In genomic region chr17:1635675-1636465, GRCh38 we compare ENCODE assay signal across 25 cellular contexts. TPM values are rescaled to one million over a fixed set of nuclear protein-coding genes. Genes with fewer than 3 reads are reported as not detected.
DNase-seq lines count a peak whose midpoint lies in the region; ATAC-seq, FAIRE-seq and TF ChIP-seq lines count a peak whose summit lies in the region.
"Had no signal": no experiment of that assay in that cellular context is flagged by ENCODE, and none has a peak within 500 bp of the region (broad histone marks: within the 10 kb centered on the region; RNA-seq: fewer than 3 reads in every experiment).

No MANE protein-coding gene starts in this region.

- in situ Hi-C loops in K562 (cut with MboI): no loop called here

- intact Hi-C loops in Right ventricle myocardium inferior (cut with DNase I) (no loop called here), K562 (cut with micrococcal nuclease) (no loop called here)

- no peak overlapping the region for H2BK120ac ChIP-seq in trophoblast cell (ENCODE audit: insufficient read depth, low read length, poor library complexity)

- 65% methylated on average over 8 of the region's 10 CpGs for WGBS in K562 (ENCODE audit: insufficient coverage, low coverage, missing lambda C conversion rate)
- WGBS in trophoblast cell (ENCODE audit: extremely low coverage, insufficient coverage, insufficient read length): no CpG with 5 or more reads among the region's 10 CpGs

- H4K8ac ChIP-seq in trophoblast cell (ENCODE audit: low read depth, low read length): no peak overlapping the region

- no peak overlapping the region for H4K91ac ChIP-seq in trophoblast cell (ENCODE audit: low read depth, low read length)

- H3K9me3 ChIP-seq in right atrium auricular region: no peaks in the 10 kb centered on the region
- no peaks in the 10 kb centered on the region for H3K9me3 ChIP-seq in K562 (replicated peaks; ENCODE audit: control insufficient read depth, insufficient read depth, low read depth, low read length)
- no peaks in the 10 kb centered on the region for H3K9me3 ChIP-seq in trophoblast cell (ENCODE audit: insufficient read depth, low read depth, low read length)
- H3K9me3 ChIP-seq: BLaER1, SJCRH30 had no signal

- H3K4me1 ChIP-seq in right atrium auricular region: no peaks in the 10 kb centered on the region
- H3K4me1 ChIP-seq in K562 (replicated peaks in 1 of 2; ENCODE audit: control insufficient read depth in 2 of 2, insufficient read depth in 2 of 2, low read length in 2 of 2): peaks cover 0 to 29% of the 10 kb centered on the region in 2 experiments; a peak in 2 of 5 replicates
- peaks cover 8 to 15% of the 10 kb centered on the region in 2 experiments for H3K4me1 ChIP-seq in trophoblast cell (ENCODE audit: control insufficient read depth in 1 of 2, insufficient read depth in 2 of 2, low read length in 2 of 2)
- H3K4me1 ChIP-seq: SJCRH30 had no signal

- H3K9ac ChIP-seq in K562 (ENCODE audit: insufficient read depth in 1 of 2, low read depth in 2 of 2, low read length in 2 of 2) (no peak overlapping the region), trophoblast cell (ENCODE audit: low read length) (no peak overlapping the region)
- H3K9ac ChIP-seq: BLaER1, KMS-11 had no signal

- H2AFZ ChIP-seq in K562 (ENCODE audit: low read depth, low read length) (no peak overlapping the region), trophoblast cell (ENCODE audit: insufficient read depth, low read length, poor library complexity) (no peak overlapping the region)

- peak; percentile 17 for DNase-seq in Right ventricle myocardium inferior (ENCODE audit: missing footprints)
- DNase-seq in right atrium auricular region (ENCODE audit: low spot score): no peak
- DNase-seq in GM20000 (ENCODE audit: low spot score): peak; percentile 10
- DNase-seq in K562 (ENCODE audit: extremely low read depth in 1 of 4, low spot score in 3 of 4): no peak
- DNase-seq in trophoblast cell: peak; percentile 70 to 78
- DNase-seq in stimulated activated CD4-positive, alpha-beta T cell treated with anti-CD3 and anti-CD28 coated beads, Interleukin-1b, Interleukin-23, amount 100 ng/mL, for 48 hours: no peak
- DNase-seq in NCI-H524 treated with DMSO at 0.1 percent for 48 hours (lab: John Stamatoyannopoulos, UW): no peak
- DNase-seq in NCI-H82 (lab: John Stamatoyannopoulos, UW): no peak
- DNase-seq: CD4-positive, CD25-positive, alpha-beta regulatory T cell; IMR-90; MM.1S; NCI-H1417 treated with DMSO at 0.1 percent for 48 hours; NCI-H1694 treated with DMSO at 0.1 percent for 48 hours; NCI-H2081 treated with DMSO at 0.1 percent for 48 hours; NCI-H2171; NCI-H226; NCI-H510A treated with DMSO at 0.1 percent for 48 hours; NCI-H748 treated with DMSO at 0.1 percent for 48 hours; SJCRH30 had no signal

- H4K20me1 ChIP-seq in K562 (replicated peaks; ENCODE audit: control insufficient read depth, insufficient read depth, low read length): no peaks in the 10 kb centered on the region

- H3K27ac ChIP-seq in right atrium auricular region (no peak overlapping the region), K562 (ENCODE audit: extremely low read depth, low read depth, low read length) (no peak overlapping the region), trophoblast cell (ENCODE audit: low read depth, low read length) (no peak overlapping the region)
- H3K27ac ChIP-seq: BLaER1, KMS-11, SJCRH30 had no signal

- no peaks in the 10 kb centered on the region for H3K27me3 ChIP-seq in right atrium auricular region
- H3K27me3 ChIP-seq in K562 (ENCODE audit: control insufficient read depth in 2 of 2, insufficient read depth in 2 of 2, low read length in 2 of 2): no peaks in the 10 kb centered on the region
- H3K27me3 ChIP-seq in trophoblast cell (ENCODE audit: insufficient read depth, low read length): no peaks in the 10 kb centered on the region
- H3K27me3 ChIP-seq: BLaER1, SJCRH30 had no signal

- no peak overlapping the region for H3K14ac ChIP-seq in trophoblast cell (ENCODE audit: low read length)

- no peak overlapping the region for H3K4me3 ChIP-seq in right atrium auricular region
- no peak overlapping the region for H3K4me3 ChIP-seq in K562
- H3K4me3 ChIP-seq in trophoblast cell (ENCODE audit: low read depth, low read length): no peak overlapping the region
- H3K4me3 ChIP-seq: BLaER1, SJCRH30 had no signal

- H3K4ac ChIP-seq in trophoblast cell (ENCODE audit: low read depth, low read length): no peak overlapping the region

- no peaks in the 10 kb centered on the region for H3K9me1 ChIP-seq in K562 (ENCODE audit: control insufficient read depth, insufficient read depth, low read length)

- H3K23ac ChIP-seq in trophoblast cell (ENCODE audit: low read length): no peak overlapping the region

- H2BK5ac ChIP-seq in trophoblast cell (ENCODE audit: low read depth, low read length, poor library complexity): no peak overlapping the region

- H3K79me1 ChIP-seq in trophoblast cell (ENCODE audit: low read length): peaks cover 2% of the 10 kb centered on the region

- no peak for TF ChIP-seq POLR2A in K562 (conservative IDR thresholded peaks at IDR 0.05)

- POLR2A ChIA-PET in K562 (lab: Yijun Ruan, JAX): interaction anchor here (0.7 kb wide), 1 partner anchor 13 kb away, joined by 3 read pairs; no protein-coding TSS in a partner anchor

- H3K18ac ChIP-seq in trophoblast cell (ENCODE audit: low read length): no peak overlapping the region

- TF ChIP-seq CTCF in right atrium auricular region (IDR thresholded peaks at IDR 0.05) (no peak), GM20000 (IDR thresholded peaks at IDR 0.05; ENCODE audit: extremely low read depth, missing control alignments) (no peak), K562 (IDR thresholded peaks at IDR 0.05 in 2 of 3, conservative IDR thresholded peaks at IDR 0.05 in 1 of 3; ENCODE audit: insufficient read depth in 2 of 3, low read depth in 1 of 3, low read length in 3 of 3) (no peak)

- CTCF ChIA-PET in K562 (lab: Yijun Ruan, JAX; ENCODE audit: low intra/inter-chr PET ratio): interaction anchor here (0.6 kb wide), 1 partner anchor 130 kb away, joined by 3 read pairs; no protein-coding TSS in a partner anchor

- no peak for FAIRE-seq in K562 (lab: Jason Lieb, UNC)
- FAIRE-seq: D721Med, GM18507, RCC 7860 had no signal

- TF ChIP-seq EP300 in K562 (IDR thresholded peaks at IDR 0.05; ENCODE audit: low read length): no peak

- BruUV-seq in K562 (replicated peaks; lab: Mats Ljungman, UMichigan): no TSS peak

- no peak overlapping the region for H3K4me2 ChIP-seq in K562 (ENCODE audit: insufficient read depth, low read length)
- no peak overlapping the region for H3K4me2 ChIP-seq in trophoblast cell (ENCODE audit: low read length)
- H3K4me2 ChIP-seq: BLaER1, KMS-11 had no signal

- H3K36me3 ChIP-seq in right atrium auricular region (peaks cover 11% of the 10 kb centered on the region), K562 (ENCODE audit: control insufficient read depth, insufficient read depth, low read length) (no peaks in the 10 kb centered on the region), trophoblast cell (ENCODE audit: control insufficient read depth in 1 of 2, insufficient read depth in 2 of 2, low read length in 2 of 2) (no peaks in the 10 kb centered on the region)
- H3K36me3 ChIP-seq: SJCRH30 had no signal

- no peaks in the 10 kb centered on the region for H3K79me2 ChIP-seq in K562 (ENCODE audit: control insufficient read depth, insufficient read depth, low read length)
- no peaks in the 10 kb centered on the region for H3K79me2 ChIP-seq in trophoblast cell (ENCODE audit: control insufficient read depth, insufficient read depth, low read length, poor library complexity)

- H4K12ac ChIP-seq in trophoblast cell (ENCODE audit: low read depth, low read length): no peak overlapping the region

- no peak overlapping the region for H2AK5ac ChIP-seq in trophoblast cell (ENCODE audit: low read length)

- H2BK12ac ChIP-seq in trophoblast cell (ENCODE audit: low read length): no peak overlapping the region

- no peak for ATAC-seq in Right ventricle myocardium inferior
- no peak for ATAC-seq in K562
- ATAC-seq: SK-N-SH treated with all-trans-retinoic acid at 6 μM for 48 hours had no signal

- TF ChIP-seq RAD21 in K562 (CRISPR knock-in tag; conservative IDR thresholded peaks at IDR 0.05 in 1 of 2, IDR thresholded peaks at IDR 0.05 in 1 of 2): no peak

RNA-seq across cellular contexts. Expression of gene SLC43A2, which starts 7.2 kb away (rescaled TPM):
- total RNA-seq in Right ventricle myocardium inferior (5.5 TPM), right atrium auricular region (1 to 10 TPM; 3.6 to 9.8 TPM), K562 (2014; rRNA removed) (6.2 and 6.6 TPM in 2 replicates), K562 (2014; rRNA removed; fragmentation: Illumina TruSeq; extraction: Trizol) (2.9 and 3.4 TPM in 2 replicates), K562 (2015; rRNA removed; fragmentation: Illumina TruSeq; extraction: Trizol) (2.5 TPM in 2 replicates), K562 (2021) (9.4 and 10.2 TPM in 2 replicates)
- 20.6 and 51.1 TPM in 2 replicates for total RNA-seq in K562 (2011; cell fraction: chromatin; rRNA removed; ENCODE audit: low replicate concordance)
- 34.0 and 41.2 TPM in 2 replicates for total RNA-seq in K562 (2011; cell fraction: nucleolus; rRNA removed)
- 21.8 and 28.6 TPM in 2 replicates for total RNA-seq in K562 (2011; cell fraction: nucleoplasm; rRNA removed)
- polyA plus RNA-seq in K562 (2011; rRNA removed) (4.2 and 9.0 TPM in 2 replicates), K562 (2014; fragmentation: Illumina TruSeq; extraction: Trizol) (3.6 and 6.5 TPM in 2 replicates), K562 (2014; fragmentation: Nextera tagmentation; extraction: Ambion mirVana) (under 1 TPM; 0.03 to 0.04 TPM), K562 (2014; rRNA removed) (5.8 and 6.4 TPM in 2 replicates)
- 5.7 and 11.9 TPM in 2 replicates for polyA plus RNA-seq in K562 (2011; cell fraction: cytosol; rRNA removed)
- polyA plus RNA-seq in K562 (2011; cell fraction: nucleus; rRNA removed): 5.7 and 7.6 TPM in 2 replicates
- polyA plus RNA-seq in K562 (2012): 5.3 and 6.5 TPM in 2 replicates
- polyA minus RNA-seq in K562 (2011; rRNA and poly(A)+ RNA removed): 5.2 and 7.1 TPM in 2 replicates
- 5.4 and 11.7 TPM in 2 replicates for polyA minus RNA-seq in K562 (2011; cell fraction: cytosol; rRNA and poly(A)+ RNA removed)
- 7.9 TPM in 2 replicates for polyA minus RNA-seq in K562 (2011; cell fraction: nucleus; rRNA and poly(A)+ RNA removed)
- 96.8 and 110 TPM in 2 replicates for polyA plus RNA-seq in trophoblast cell (2013)

RNA-seq across cellular contexts. Expression of gene SCARF1, which starts 9.7 kb away (rescaled TPM):
- total RNA-seq in Right ventricle myocardium inferior (12.4 TPM), right atrium auricular region (10 to 100 TPM in 1 of 2 donors, 1 to 10 TPM in 1; 8.6 to 14.8 TPM), K562 (2014; rRNA removed) (0.57 and 0.95 TPM in 2 replicates), K562 (2014; rRNA removed; fragmentation: Illumina TruSeq; extraction: Trizol) (0.19 and 0.36 TPM in 2 replicates), K562 (2015; rRNA removed; fragmentation: Illumina TruSeq; extraction: Trizol) (0.75 and 0.94 TPM in 2 replicates), K562 (2021) (1.0 and 1.5 TPM in 2 replicates)
- total RNA-seq in K562 (2011; cell fraction: chromatin; rRNA removed; ENCODE audit: low replicate concordance): 3.7 and 12.1 TPM in 2 replicates
- total RNA-seq in K562 (2011; cell fraction: nucleolus; rRNA removed): 6.1 and 10.0 TPM in 2 replicates
- total RNA-seq in K562 (2011; cell fraction: nucleoplasm; rRNA removed): 5.3 and 5.6 TPM in 2 replicates
- polyA plus RNA-seq in K562 (2011; rRNA removed) (0.63 and 1.0 TPM in 2 replicates), K562 (2014; fragmentation: Illumina TruSeq; extraction: Trizol) (0.16 and 0.44 TPM in 2 replicates), K562 (2014; fragmentation: Nextera tagmentation; extraction: Ambion mirVana) (under 1 TPM; 0.04 to 0.08 TPM), K562 (2014; rRNA removed) (0.80 and 2.1 TPM in 2 replicates)
- 0.62 and 1.4 TPM in 2 replicates for polyA plus RNA-seq in K562 (2011; cell fraction: cytosol; rRNA removed)
- 5.9 and 9.9 TPM in 2 replicates for polyA plus RNA-seq in K562 (2011; cell fraction: nucleus; rRNA removed)
- polyA plus RNA-seq in K562 (2012): 1.3 and 6.9 TPM in 2 replicates
- polyA minus RNA-seq in K562 (2011; rRNA and poly(A)+ RNA removed): 0.09 and 0.25 TPM in 2 replicates
- 0.67 and 1.0 TPM in 2 replicates for polyA minus RNA-seq in K562 (2011; cell fraction: cytosol; rRNA and poly(A)+ RNA removed)
- 1.6 and 1.9 TPM in 2 replicates for polyA minus RNA-seq in K562 (2011; cell fraction: nucleus; rRNA and poly(A)+ RNA removed)
- polyA plus RNA-seq in trophoblast cell (2013): 0.78 and 0.82 TPM in 2 replicates

RNA-seq across cellular contexts. Expression of gene RILP, which starts 13.8 kb away (rescaled TPM):
- total RNA-seq in Right ventricle myocardium inferior (73.0 TPM), right atrium auricular region (10 to 100 TPM; 38.6 to 60.7 TPM), K562 (2014; rRNA removed) (54.9 and 66.3 TPM in 2 replicates), K562 (2014; rRNA removed; fragmentation: Illumina TruSeq; extraction: Trizol) (14.1 and 15.3 TPM in 2 replicates), K562 (2015; rRNA removed; fragmentation: Illumina TruSeq; extraction: Trizol) (27.8 and 27.9 TPM in 2 replicates), K562 (2021) (41.3 and 45.4 TPM in 2 replicates)
- 15.7 and 47.1 TPM in 2 replicates for total RNA-seq in K562 (2011; cell fraction: chromatin; rRNA removed; ENCODE audit: low replicate concordance)
- 41.4 and 44.9 TPM in 2 replicates for total RNA-seq in K562 (2011; cell fraction: nucleolus; rRNA removed)
- total RNA-seq in K562 (2011; cell fraction: nucleoplasm; rRNA removed): 19.0 and 24.0 TPM in 2 replicates
- polyA plus RNA-seq in K562 (2011; rRNA removed) (22.8 and 23.0 TPM in 2 replicates), K562 (2014; fragmentation: Illumina TruSeq; extraction: Trizol) (29.9 and 40.4 TPM in 2 replicates), K562 (2014; fragmentation: Nextera tagmentation; extraction: Ambion mirVana) (1 to 10 TPM in 1 of 2 experiments, under 1 TPM in 1; 0.75 to 2.2 TPM), K562 (2014; rRNA removed) (43.4 and 46.6 TPM in 2 replicates)
- 18.3 and 40.5 TPM in 2 replicates for polyA plus RNA-seq in K562 (2011; cell fraction: cytosol; rRNA removed)
- polyA plus RNA-seq in K562 (2011; cell fraction: nucleus; rRNA removed): 40.5 and 69.5 TPM in 2 replicates
- polyA plus RNA-seq in K562 (2012): 30.0 and 68.3 TPM in 2 replicates
- polyA minus RNA-seq in K562 (2011; rRNA and poly(A)+ RNA removed): 6.7 and 9.9 TPM in 2 replicates
- 13.5 and 15.9 TPM in 2 replicates for polyA minus RNA-seq in K562 (2011; cell fraction: cytosol; rRNA and poly(A)+ RNA removed)
- polyA minus RNA-seq in K562 (2011; cell fraction: nucleus; rRNA and poly(A)+ RNA removed): 11.6 and 14.0 TPM in 2 replicates
- 6.9 and 7.3 TPM in 2 replicates for polyA plus RNA-seq in trophoblast cell (2013)

RNA-seq across cellular contexts. Expression of gene PRPF8, which starts 48.8 kb away (rescaled TPM):
- total RNA-seq in Right ventricle myocardium inferior (120 TPM), right atrium auricular region (100 to 1,000 TPM in 1 of 2 donors, 10 to 100 TPM in 1; 90.1 to 144 TPM), K562 (2014; rRNA removed) (85.9 and 111 TPM in 2 replicates), K562 (2014; rRNA removed; fragmentation: Illumina TruSeq; extraction: Trizol) (64.3 and 72.1 TPM in 2 replicates), K562 (2015; rRNA removed; fragmentation: Illumina TruSeq; extraction: Trizol) (64.6 and 74.2 TPM in 2 replicates), K562 (2021) (278 and 294 TPM in 2 replicates)
- 654 and 969 TPM in 2 replicates for total RNA-seq in K562 (2011; cell fraction: chromatin; rRNA removed; ENCODE audit: low replicate concordance)
- 322 and 340 TPM in 2 replicates for total RNA-seq in K562 (2011; cell fraction: nucleolus; rRNA removed)
- 351 and 363 TPM in 2 replicates for total RNA-seq in K562 (2011; cell fraction: nucleoplasm; rRNA removed)
- polyA plus RNA-seq in K562 (2011; rRNA removed) (64.3 and 160 TPM in 2 replicates), K562 (2014; fragmentation: Illumina TruSeq; extraction: Trizol) (208 and 224 TPM in 2 replicates), K562 (2014; fragmentation: Nextera tagmentation; extraction: Ambion mirVana) (100 to 1,000 TPM; 128 to 174 TPM), K562 (2014; rRNA removed) (77.2 and 85.9 TPM in 2 replicates)
- 111 and 123 TPM in 2 replicates for polyA plus RNA-seq in K562 (2011; cell fraction: cytosol; rRNA removed)
- polyA plus RNA-seq in K562 (2011; cell fraction: nucleus; rRNA removed): 279 and 287 TPM in 2 replicates
- polyA plus RNA-seq in K562 (2012): 137 and 179 TPM in 2 replicates
- polyA minus RNA-seq in K562 (2011; rRNA and poly(A)+ RNA removed): 219 and 329 TPM in 2 replicates
- polyA minus RNA-seq in K562 (2011; cell fraction: cytosol; rRNA and poly(A)+ RNA removed): 406 and 503 TPM in 2 replicates
- 87.5 and 163 TPM in 2 replicates for polyA minus RNA-seq in K562 (2011; cell fraction: nucleus; rRNA and poly(A)+ RNA removed)
- polyA plus RNA-seq in trophoblast cell (2013): 142 and 147 TPM in 2 replicates

Comparison
In these comparisons a context has a peak if more than half of its experiments do, and no peak if none do; other contexts are left out.
1. DNase-seq: peak in Right ventricle myocardium inferior (single experiment), GM20000 (single experiment) and trophoblast cell (2 of 2); none in right atrium auricular region (single experiment), K562 (0 of 4), stimulated activated CD4-positive, alpha-beta T cell treated with anti-CD3 and anti-CD28 coated beads, Interleukin-1b, Interleukin-23, amount 100 ng/mL, for 48 hours (single experiment), NCI-H524 treated with DMSO at 0.1 percent for 48 hours (single experiment) and NCI-H82 (single experiment).